In the genomic region with DNA sequence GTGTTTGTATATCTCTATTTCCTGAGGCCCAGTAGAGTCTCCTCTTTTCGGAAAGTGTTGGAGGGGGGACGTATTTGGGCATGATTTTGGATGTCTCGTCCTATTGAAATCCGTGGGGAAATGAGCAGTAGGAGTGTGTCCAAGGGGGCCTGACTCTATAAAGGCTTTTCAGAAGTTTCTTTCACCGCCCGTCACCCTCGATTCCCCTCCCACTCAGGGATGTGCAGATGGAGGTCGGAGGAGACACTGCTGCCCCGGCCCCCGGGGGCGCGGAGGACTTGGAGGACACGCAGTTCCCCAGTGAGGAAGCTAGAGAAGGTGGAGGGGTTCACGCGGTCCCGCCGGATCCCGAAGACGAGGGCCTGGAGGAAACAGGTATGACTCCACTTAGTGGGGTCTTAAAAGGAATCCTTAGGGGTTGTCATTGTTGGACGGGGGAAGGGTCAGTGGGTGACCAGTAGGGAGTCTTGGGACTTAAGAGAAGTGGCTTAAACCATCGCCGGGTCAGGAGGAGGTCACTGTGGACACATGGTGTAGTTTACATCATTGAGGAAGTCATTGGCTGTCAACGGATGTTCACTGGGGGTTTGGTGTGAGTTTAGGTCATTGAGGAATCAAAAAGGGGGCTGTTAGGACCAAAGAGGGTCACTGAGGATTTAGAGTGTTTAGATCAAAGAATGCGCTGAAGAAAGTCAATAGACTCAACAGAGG, we compare ENCODE assay signal across 7 cellular contexts. TPM values are rescaled to one million over a fixed set of nuclear protein-coding genes. Genes with fewer than 3 reads are reported as not detected.
DNase-seq lines count a peak whose midpoint lies in the region; ATAC-seq, FAIRE-seq and TF ChIP-seq lines count a peak whose summit lies in the region.

No MANE protein-coding gene starts in this region.

- no peak for ATAC-seq in activated CD8-positive, alpha-beta T cell treated with anti-CD3 and anti-CD28 coated beads, Interleukin-2, amount 10 ng/mL, durations not matched to agents 7 days and 5 days

- no peaks in the 10 kb centered on the region for H3K9me3 ChIP-seq in ovary

- peaks cover 8% of the 10 kb centered on the region for H3K4me1 ChIP-seq in ovary (ENCODE audit: insufficient read depth)

- POLR2A ChIA-PET in activated CD8-positive, alpha-beta T cell treated with anti-CD3 and anti-CD28 coated beads, Interleukin-2, amount 10 ng/mL, durations not matched to agents 7 days and 5 days (lab: Charles Lee) = interaction anchor here (1.0 to 3.2 kb wide), 6 partner anchors 15 to 1602 kb away, joined by 3 to 25 read pairs (median 5); partner anchors contain the start of genes KARS1 and TERF2IP

- TF ChIP-seq EP300 in ovary (IDR thresholded peaks at IDR 0.05) = no peak

- H3K9me3 Mint-ChIP-seq in activated CD8-positive, alpha-beta T cell treated with anti-CD3 and anti-CD28 coated beads, Interleukin-2, amount 10 ng/mL, durations not matched to agents 7 days and 5 days (ENCODE audit: insufficient read depth) = no peaks in the 10 kb centered on the region

- WGBS in ovary, 3 donors = 5 to 6% (median 6%) methylated on average over 24 of the region's 24 CpGs

- peak overlapping the region; percentile 86 for H3K4me3 Mint-ChIP-seq in activated CD8-positive, alpha-beta T cell treated with anti-CD3 and anti-CD28 coated beads, Interleukin-2, amount 10 ng/mL, durations not matched to agents 7 days and 5 days

- H3K36me3 ChIP-seq in ovary = no peaks in the 10 kb centered on the region

- H3K4me3 ChIP-seq in fibroblast of the aortic adventitia (ENCODE audit: low read depth, low read length) (peak overlapping the region; percentile 96), ovary (peak overlapping the region; percentile 78)

- H3K27ac Mint-ChIP-seq in activated CD8-positive, alpha-beta T cell treated with anti-CD3 and anti-CD28 coated beads, Interleukin-2, amount 10 ng/mL, durations not matched to agents 7 days and 5 days = peak overlapping the region; percentile 100

- peak overlapping the region; percentile 91 to 98 for H3K27ac ChIP-seq in ovary

- peaks cover 38% of the 10 kb centered on the region for H3K36me3 Mint-ChIP-seq in activated CD8-positive, alpha-beta T cell treated with anti-CD3 and anti-CD28 coated beads, Interleukin-2, amount 10 ng/mL, durations not matched to agents 7 days and 5 days (ENCODE audit: low read depth)

- CTCF ChIA-PET in activated CD8-positive, alpha-beta T cell treated with anti-CD3 and anti-CD28 coated beads, Interleukin-2, amount 10 ng/mL, durations not matched to agents 7 days and 5 days (lab: Charles Lee) = interaction anchor here (3.5 kb wide), 1 partner anchor 20 kb away, joined by 11 read pairs; no protein-coding TSS in a partner anchor

- H3K4me1 Mint-ChIP-seq in activated CD8-positive, alpha-beta T cell treated with anti-CD3 and anti-CD28 coated beads, Interleukin-2, amount 10 ng/mL, durations not matched to agents 7 days and 5 days (ENCODE audit: low read depth) = peaks cover 40% of the 10 kb centered on the region

- no peak for TF ChIP-seq CTCF in fibroblast of the aortic adventitia (IDR thresholded peaks at IDR 0.05; ENCODE audit: insufficient read depth, low read length)
- peak in 2 of 3 donors; percentile 1 to 16 for TF ChIP-seq CTCF in ovary (IDR thresholded peaks at IDR 0.05)

- intact Hi-C loops in ovary (cut with DNase I) = no loop called here

- H3K27me3 ChIP-seq in ovary = no peaks in the 10 kb centered on the region

- TF ChIP-seq POLR2A in ovary (IDR thresholded peaks at IDR 0.05) = no peak

- FAIRE-seq in GM18507 (lab: Jason Lieb, UNC) = peak; percentile 83

- DNase-seq in GM18507 (ENCODE audit: extremely low spot score, insufficient read length, low read depth) (no peak), HK-2 (ENCODE audit: unreplicated experiment) (peak; percentile 29), fibroblast of the aortic adventitia (ENCODE audit: low read depth) (peak; percentile 17), ovary (peak in 3 of 5 donors; percentile 45 to 56 (median 55)), ureter (ENCODE audit: low spot score) (no peak), NCI-H1436 (lab: John Stamatoyannopoulos, UW) (no peak)
- peak; percentile 54 for DNase-seq in activated CD8-positive, alpha-beta T cell treated with anti-CD3 and anti-CD28 coated beads, Interleukin-2, amount 10 ng/mL, durations not matched to agents 7 days and 5 days

- no peaks in the 10 kb centered on the region for H3K27me3 Mint-ChIP-seq in activated CD8-positive, alpha-beta T cell treated with anti-CD3 and anti-CD28 coated beads, Interleukin-2, amount 10 ng/mL, durations not matched to agents 7 days and 5 days (ENCODE audit: low read depth)

RNA-seq across cellular contexts. Expression of gene MON1B, which starts 0.4 kb away (rescaled TPM):
- total RNA-seq in activated CD8-positive, alpha-beta T cell treated with anti-CD3 and anti-CD28 coated beads, Interleukin-2, amount 10 ng/mL, durations not matched to agents 7 days and 5 days = 10 to 100 TPM; 66.3 to 67.0 TPM
- 12.3 and 17.2 TPM in 2 replicates for total RNA-seq in fibroblast of the aortic adventitia (ENCODE audit: low replicate concordance)
- 10 to 100 TPM; 11.8 to 42.1 (median 26.7) TPM for total RNA-seq in ovary
- 10 to 100 TPM; 15.2 to 16.5 TPM for polyA plus RNA-seq in ovary
- total RNA-seq in ureter = 58.7 TPM

RNA-seq across cellular contexts. Expression of gene SYCE1L, which starts 7.8 kb away (rescaled TPM):
- total RNA-seq in activated CD8-positive, alpha-beta T cell treated with anti-CD3 and anti-CD28 coated beads, Interleukin-2, amount 10 ng/mL, durations not matched to agents 7 days and 5 days = 1 to 10 TPM; 5.9 to 7.1 TPM
- 0.09 and 1.6 TPM in 2 replicates for total RNA-seq in fibroblast of the aortic adventitia (ENCODE audit: low replicate concordance)
- 10 to 100 TPM in 4 of 7 donors, 1 to 10 TPM in 3; 4.4 to 56.0 (median 12.1) TPM for total RNA-seq in ovary
- 1 to 10 TPM in 1 of 2 donors, not detected in 1; 5.6 TPM for polyA plus RNA-seq in ovary
- 7.5 TPM for total RNA-seq in ureter

Comparison
In these comparisons a context has a peak if more than half of its experiments do, and no peak if none do; other contexts are left out.
1. DNase-seq: peak in HK-2 (single experiment), activated CD8-positive, alpha-beta T cell treated with anti-CD3 and anti-CD28 coated beads, Interleukin-2, amount 10 ng/mL, durations not matched to agents 7 days and 5 days (single experiment), fibroblast of the aortic adventitia (single experiment) and ovary (3 of 5); none in GM18507 (single experiment), ureter (single experiment) and NCI-H1436 (single experiment).